Comparison of ENCODE assay signal across 22 cellular contexts in genomic region chr7:79652619-79653018, GRCh38.
"Had no signal": no experiment of that assay in that cellular context is flagged by ENCODE, and none has a peak within 500 bp of the region (broad histone marks: within the 10 kb centered on the region; RNA-seq: fewer than 3 reads in every experiment).

No MANE protein-coding gene starts in this region.

- H3K4me3 ChIP-seq: breast epithelium, gastroesophageal sphincter, left lung, right atrium auricular region, skin epidermis, tibial artery, vagina had no signal

- ATAC-seq: activated CD8-positive, alpha-beta T cell treated with anti-CD3 and anti-CD28 coated beads, Interleukin-2, amount 10 ng/mL, durations not matched to agents 7 days and 5 days; effector memory CD8-positive, alpha-beta T cell; gastroesophageal sphincter; left lung; naive thymus-derived CD8-positive, alpha-beta T cell had no signal

- DNase-seq: activated B cell treated with CpG ODN at 0.5 μM for 24 hours; activated CD4-positive, alpha-beta T cell treated with anti-CD3 and anti-CD28 coated beads, Interleukin-2, amount 10 ng/mL, durations not matched to agents 24 days and 14 days; activated CD8-positive, alpha-beta memory T cell treated with anti-CD3 and anti-CD28 coated beads, Interleukin-2, amount 50 U/mL, for 48 hours; activated CD8-positive, alpha-beta T cell treated with anti-CD3 and anti-CD28 coated beads, Interleukin-2, amount 10 ng/mL, durations not matched to agents 7 days and 5 days; activated gamma-delta T cell treated with Interleukin-2 at 50 U/mL for 16 hours; dermis blood vessel endothelial cell; effector memory CD8-positive, alpha-beta T cell; left lung; mammary epithelial cell; naive thymus-derived CD8-positive, alpha-beta T cell; posterior cingulate gyrus; stimulated activated CD4-positive, alpha-beta T cell treated with anti-CD3 and anti-CD28 coated beads, Interleukin-4, amount 100 ng/mL, for 24 hours; stimulated activated naive CD4-positive, alpha-beta T cell; T-helper 2 cell; tibial artery had no signal

- H3K4me1 ChIP-seq: breast epithelium, gastroesophageal sphincter, left lung, right atrium auricular region, tibial artery, vagina had no signal

- H3K27me3 ChIP-seq: breast epithelium, gastroesophageal sphincter, left lung, neutrophil, right atrium auricular region, tibial artery, vagina had no signal

- H3K27ac ChIP-seq: breast epithelium, epithelial cell of prostate, gastroesophageal sphincter, left lung, neutrophil, right atrium auricular region, skin epidermis, tibial artery, vagina had no signal

- H3K36me3 ChIP-seq: breast epithelium, gastroesophageal sphincter, left lung, neutrophil, right atrium auricular region, tibial artery, vagina had no signal
